Comparison of ENCODE assay signal across 16 cellular contexts in genomic region chrX:24424948-24425347, GRCh38. TPM values are rescaled to one million over a fixed set of nuclear protein-coding genes. Genes with fewer than 3 reads are reported as not detected.
DNase-seq lines count a peak whose midpoint lies in the region; ATAC-seq and TF ChIP-seq lines count a peak whose summit lies in the region.
"Had no signal": no experiment of that assay in that cellular context is flagged by ENCODE, and none has a peak within 500 bp of the region (broad histone marks: within the 10 kb centered on the region; RNA-seq: fewer than 3 reads in every experiment).

No MANE protein-coding gene starts in this region.

- H3K36me3 ChIP-seq in left ventricle myocardium inferior (no peaks in the 10 kb centered on the region), rectal smooth muscle tissue (ENCODE audit: control insufficient read depth, insufficient read depth, low read length) (no peaks in the 10 kb centered on the region)
- H3K36me3 ChIP-seq: BE2C, vagina had no signal

- H3K9me3 ChIP-seq in left ventricle myocardium inferior (replicated peaks), result no peaks in the 10 kb centered on the region
- H3K9me3 ChIP-seq: BE2C, vagina had no signal

- TF ChIP-seq CTCF in astrocyte of the spinal cord (IDR thresholded peaks at IDR 0.05; ENCODE audit: low read depth, low read length) (no peak), left ventricle myocardium inferior (IDR thresholded peaks at IDR 0.05; ENCODE audit: borderline replicate concordance) (no peak)

- DNase-seq in AG20443 (ENCODE audit: low spot score), result peak; percentile 77
- DNase-seq in astrocyte of the spinal cord (ENCODE audit: low read depth, low spot score), result peak; percentile 10
- peak; percentile 25 for DNase-seq in left ventricle myocardium inferior
- no peak for DNase-seq in stimulated activated CD4-positive, alpha-beta T cell treated with anti-CD3 and anti-CD28 coated beads, Interleukin-4, amount 100 ng/mL, for 1 hour
- no peak for DNase-seq in stimulated activated naive CD8-positive, alpha-beta T cell treated with anti-CD3 and anti-CD28 coated beads, Interleukin-15, Interleukin-2, amounts not matched to agents 100 U/mL and 50 U/mL, for 24 hours
- no peak for DNase-seq in NCI-H187 treated with DMSO at 0.1 percent for 48 hours (lab: John Stamatoyannopoulos, UW)
- DNase-seq: activated CD4-positive, alpha-beta T cell treated with anti-CD3 and anti-CD28 coated beads for 1 hour; activated T-cell treated with anti-CD3 and anti-CD28 coated beads, Interleukin-2, amount 50 U/mL, for 48 hours; BE2C; DND-41; NCI-H446; small intestine had no signal

- in situ Hi-C loops in astrocyte of the spinal cord (cut with HindIII; ENCODE audit: low sequenced_read_pairs), result no loop called here

- H3K27ac ChIP-seq in left ventricle myocardium inferior (replicated peaks), result no peak overlapping the region
- peak overlapping the region; percentile 73 for H3K27ac ChIP-seq in rectal smooth muscle tissue (ENCODE audit: low read depth, low read length)
- H3K27ac ChIP-seq: vagina had no signal

- intact Hi-C loops in left ventricle myocardium inferior (cut with micrococcal nuclease), result no loop called here

- H3K9ac ChIP-seq in rectal smooth muscle tissue (ENCODE audit: low read length), result no peak overlapping the region

- no peaks in the 10 kb centered on the region for H3K27me3 ChIP-seq in left ventricle myocardium inferior (ENCODE audit: low read depth)
- H3K27me3 ChIP-seq in rectal smooth muscle tissue (ENCODE audit: control insufficient read depth, insufficient read depth, low read length), result no peaks in the 10 kb centered on the region
- H3K27me3 ChIP-seq: BE2C, vagina had no signal

- H3K4me1 ChIP-seq in left ventricle myocardium inferior (no peaks in the 10 kb centered on the region), rectal smooth muscle tissue (ENCODE audit: control insufficient read depth, insufficient read depth, low read length) (peaks cover 21% of the 10 kb centered on the region)
- H3K4me1 ChIP-seq: BE2C had no signal

- H3K4me3 ChIP-seq in astrocyte of the spinal cord (ENCODE audit: low read depth, low read length), result no peak overlapping the region
- H3K4me3 ChIP-seq in left ventricle myocardium inferior, result no peak overlapping the region
- H3K4me3 ChIP-seq in rectal smooth muscle tissue (ENCODE audit: low read length), result no peak overlapping the region
- H3K4me3 ChIP-seq: vagina had no signal

- ATAC-seq in GM19452 (IDR thresholded peaks at IDR 0.05; ENCODE audit: unreplicated experiment), result no peak
- no peak for ATAC-seq in stimulated activated naive CD8-positive, alpha-beta T cell treated with anti-CD3 and anti-CD28 coated beads, Interleukin-15, Interleukin-2, amounts not matched to agents 100 U/mL and 50 U/mL, for 24 hours
- ATAC-seq: HCT116 had no signal

RNA-seq across cellular contexts. Expression of gene PDK3, which starts 40.1 kb away (rescaled TPM):
- 10.7 TPM for total RNA-seq in left ventricle myocardium inferior

Comparison
In these comparisons a context has a peak if more than half of its experiments do, and no peak if none do; other contexts are left out.
1. DNase-seq: peak in AG20443 (single experiment), astrocyte of the spinal cord (single experiment) and left ventricle myocardium inferior (single experiment); none in stimulated activated CD4-positive, alpha-beta T cell treated with anti-CD3 and anti-CD28 coated beads, Interleukin-4, amount 100 ng/mL, for 1 hour (single experiment), stimulated activated naive CD8-positive, alpha-beta T cell treated with anti-CD3 and anti-CD28 coated beads, Interleukin-15, Interleukin-2, amounts not matched to agents 100 U/mL and 50 U/mL, for 24 hours (single experiment) and NCI-H187 treated with DMSO at 0.1 percent for 48 hours (single experiment).